In the genomic region with DNA sequence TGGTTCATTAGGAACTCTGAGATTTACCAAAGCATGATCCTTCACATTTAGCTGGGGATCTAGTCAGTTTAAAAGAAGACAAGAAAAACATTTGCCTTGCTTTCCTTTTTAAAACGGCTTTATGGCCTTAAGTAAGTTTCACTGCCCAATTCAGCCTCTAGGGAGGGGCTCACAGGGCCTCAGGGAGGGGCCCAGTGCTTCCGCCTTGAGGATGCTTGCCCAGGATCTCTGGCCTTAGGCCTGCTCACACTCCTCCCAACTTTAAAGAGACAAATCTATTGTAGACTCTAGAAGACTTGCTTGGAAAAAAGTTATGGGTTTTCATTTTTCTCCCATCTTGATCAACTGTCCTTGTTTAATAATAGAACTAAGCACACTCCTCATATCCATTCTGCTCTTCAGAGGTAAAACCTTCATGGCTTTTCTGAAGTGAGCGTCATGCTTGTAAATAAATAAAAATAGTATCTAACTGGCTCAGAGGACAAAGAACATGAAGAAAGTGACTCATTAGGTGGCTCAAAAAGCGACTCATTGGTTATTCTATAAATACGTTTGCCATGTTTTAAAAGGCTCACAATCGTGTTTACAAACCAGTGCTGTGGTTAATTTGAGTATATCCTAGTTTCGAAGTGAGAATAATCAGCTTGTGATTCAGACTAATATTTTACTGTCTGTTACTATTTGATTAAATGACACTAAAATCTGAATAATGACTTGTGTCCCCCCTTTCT, we compare ENCODE assay signal across 8 cellular contexts. TPM values are rescaled to one million over a fixed set of nuclear protein-coding genes. Genes with fewer than 3 reads are reported as not detected.
DNase-seq lines count a peak whose midpoint lies in the region; ATAC-seq and TF ChIP-seq lines count a peak whose summit lies in the region.

No MANE protein-coding gene starts in this region.

- H3K4me1 Mint-ChIP-seq in chondrocyte (ENCODE audit: low read depth), result peaks cover 13% of the 10 kb centered on the region
- no peaks in the 10 kb centered on the region for H3K4me1 Mint-ChIP-seq in stimulated activated naive CD8-positive, alpha-beta T cell treated with anti-CD3 and anti-CD28 coated beads, Interleukin-15, amount 100 ng/mL, for 72 hours

- H3K4me2 ChIP-seq in mesendoderm (ENCODE audit: low read length), result no peak overlapping the region

- TF ChIP-seq CTCF in chondrocyte (IDR thresholded peaks at IDR 0.05), result peak; percentile 10
- no peak for TF ChIP-seq CTCF in sigmoid colon (IDR thresholded peaks at IDR 0.05)

- no peak overlapping the region for H3K56ac ChIP-seq in mesendoderm (ENCODE audit: low read length)

- H2AK5ac ChIP-seq in mesendoderm (ENCODE audit: low read length), result no peak overlapping the region

- H3K9ac ChIP-seq in mesendoderm (ENCODE audit: low read length), result no peak overlapping the region

- no peaks in the 10 kb centered on the region for H3K27me3 Mint-ChIP-seq in chondrocyte (ENCODE audit: low read depth)
- no peaks in the 10 kb centered on the region for H3K27me3 Mint-ChIP-seq in stimulated activated naive CD8-positive, alpha-beta T cell treated with anti-CD3 and anti-CD28 coated beads, Interleukin-15, amount 100 ng/mL, for 72 hours

- ATAC-seq in GM18861 (IDR thresholded peaks at IDR 0.05; ENCODE audit: unreplicated experiment), result peak; percentile 71
- ATAC-seq in HG02885 (IDR thresholded peaks at IDR 0.05; ENCODE audit: poor library complexity, unreplicated experiment), result peak; percentile 76
- no peak for ATAC-seq in stimulated activated naive CD8-positive, alpha-beta T cell treated with anti-CD3 and anti-CD28 coated beads, Interleukin-15, amount 100 ng/mL, for 72 hours

- H3K27me3 ChIP-seq in sigmoid colon (no peaks in the 10 kb centered on the region), mesendoderm (ENCODE audit: insufficient read depth, low read length, poor library complexity) (no peaks in the 10 kb centered on the region)

- DNase-seq in chondrocyte (ENCODE audit: low spot score) (no peak), sigmoid colon (peak; percentile 75), mesendoderm (no peak), SIG-M5 (lab: John Stamatoyannopoulos, UW) (no peak)
- DNase-seq in stimulated activated naive CD8-positive, alpha-beta T cell treated with anti-CD3 and anti-CD28 coated beads, Interleukin-15, amount 100 ng/mL, for 72 hours, result no peak
- no peak for DNase-seq in stimulated activated CD8-positive, alpha-beta memory T cell treated with anti-CD3 and anti-CD28 coated beads, Interleukin-4, amount 100 ng/mL, for 48 hours

- H3K4ac ChIP-seq in mesendoderm (ENCODE audit: low read depth, low read length), result no peak overlapping the region

- H3K23ac ChIP-seq in mesendoderm (ENCODE audit: low read length), result no peak overlapping the region

- peaks cover 0 to 24% (median 10%) of the 10 kb centered on the region in 4 donors for H3K4me1 ChIP-seq in sigmoid colon
- H3K4me1 ChIP-seq in mesendoderm (ENCODE audit: control insufficient read depth, low read depth, low read length), result peaks cover 9% of the 10 kb centered on the region

- H2BK120ac ChIP-seq in mesendoderm (ENCODE audit: low read depth, low read length), result no peak overlapping the region

- no peak for TF ChIP-seq EP300 in sigmoid colon (IDR thresholded peaks at IDR 0.05)

- H2BK5ac ChIP-seq in mesendoderm (ENCODE audit: low read length), result no peak overlapping the region

- no peaks in the 10 kb centered on the region for H3K79me1 ChIP-seq in mesendoderm (ENCODE audit: low read length)

- no peak overlapping the region for H3K27ac Mint-ChIP-seq in chondrocyte (ENCODE audit: unreplicated experiment)
- H3K27ac Mint-ChIP-seq in stimulated activated naive CD8-positive, alpha-beta T cell treated with anti-CD3 and anti-CD28 coated beads, Interleukin-15, amount 100 ng/mL, for 72 hours, result peak overlapping the region in 1 of 2 donors; percentile 63

- H3K4me3 ChIP-seq in sigmoid colon (no peak overlapping the region), mesendoderm (ENCODE audit: low read length) (no peak overlapping the region)

- no peak overlapping the region for H3K18ac ChIP-seq in mesendoderm (ENCODE audit: low read length)

- intact Hi-C loops in sigmoid colon (cut with DNase I), result loop anchor here (10.0 kb wide), 1 partner anchor 235 kb away; no protein-coding TSS in a partner anchor

- no peak overlapping the region for H4K5ac ChIP-seq in mesendoderm (ENCODE audit: low read length)

- no peaks in the 10 kb centered on the region for H3K79me2 ChIP-seq in mesendoderm (ENCODE audit: control insufficient read depth, insufficient read depth, low read length)

- H3K27ac ChIP-seq in sigmoid colon (peak overlapping the region; percentile 46 to 63 (median 54)), mesendoderm (ENCODE audit: low read depth, low read length) (no peak overlapping the region)

- no peaks in the 10 kb centered on the region for H3K9me3 ChIP-seq in sigmoid colon

- H3K36me3 ChIP-seq in sigmoid colon (peaks cover 3 to 57% (median 18%) of the 10 kb centered on the region in 4 donors), mesendoderm (ENCODE audit: control insufficient read depth, insufficient read depth, low read length) (peaks cover 5% of the 10 kb centered on the region)

- no peaks in the 10 kb centered on the region for H3K9me3 Mint-ChIP-seq in chondrocyte (ENCODE audit: low read depth)
- H3K9me3 Mint-ChIP-seq in stimulated activated naive CD8-positive, alpha-beta T cell treated with anti-CD3 and anti-CD28 coated beads, Interleukin-15, amount 100 ng/mL, for 72 hours, result no peaks in the 10 kb centered on the region

- H2BK15ac ChIP-seq in mesendoderm (replicated peaks; ENCODE audit: low read depth), result no peak overlapping the region

- H3K36me3 Mint-ChIP-seq in chondrocyte (ENCODE audit: low read depth), result peaks cover 12% of the 10 kb centered on the region

- no peak overlapping the region for H4K8ac ChIP-seq in mesendoderm (ENCODE audit: low read depth, low read length)

- WGBS in sigmoid colon, 2 donors, result 39 to 59% methylated on average over 7 of the region's 7 CpGs
- WGBS in mesendoderm (ENCODE audit: extremely low coverage, insufficient coverage, low lambda C conversion rate), result no CpG with 5 or more reads among the region's 7 CpGs

- no peak for TF ChIP-seq POLR2A in sigmoid colon (IDR thresholded peaks at IDR 0.05)

- no peak overlapping the region for H3K4me3 Mint-ChIP-seq in chondrocyte (ENCODE audit: unreplicated experiment)
- H3K4me3 Mint-ChIP-seq in stimulated activated naive CD8-positive, alpha-beta T cell treated with anti-CD3 and anti-CD28 coated beads, Interleukin-15, amount 100 ng/mL, for 72 hours, result no peak overlapping the region

RNA-seq across cellular contexts. Expression of a gene that starts 13.7 kb away (rescaled TPM):
- total RNA-seq in chondrocyte, result 80.5 to 97.7 TPM (median 84.7 TPM) in 3 replicates
- 100 to 1,000 TPM in 2 of 4 donors, 10 to 100 TPM in 2; 92.0 to 105 (median 98.9) TPM for total RNA-seq in sigmoid colon
- polyA plus RNA-seq in sigmoid colon, result 100 to 1,000 TPM in 2 of 3 donors, 10 to 100 TPM in 1; 69.4 to 120 (median 111) TPM
- 316 TPM for polyA plus RNA-seq in mesendoderm (2013, experiment 1 of 2)
- 310 TPM for polyA plus RNA-seq in mesendoderm (2013, experiment 2 of 2)
